1 cellular context compared by ENCODE assay signal in genomic region chr7:115135111-115135510, GRCh38.
TF ChIP-seq lines count a peak whose summit lies in the region.

No MANE protein-coding gene starts in this region.

TF ChIP-seq in endothelial cell of umbilical vein, 7 proteins besides CTCF, POLR2A, EP300 and RAD21 (continued from another document):
- no peak for TF ChIP-seq FOS (IDR thresholded peaks at IDR 0.05; ENCODE audit: borderline replicate concordance, insufficient read depth, low read length)
